ENCODE assay signal across 31 cellular contexts in genomic region chr11:61720597-61720996, GRCh38. TPM values are rescaled to one million over a fixed set of nuclear protein-coding genes. Genes with fewer than 3 reads are reported as not detected.
"Had no signal": no experiment of that assay in that cellular context is flagged by ENCODE, and none has a peak within 500 bp of the region (broad histone marks: within the 10 kb centered on the region; RNA-seq: fewer than 3 reads in every experiment).

No MANE protein-coding gene starts in this region.

- H3K9ac ChIP-seq: parathyroid adenoma had no signal

- H3K9me3 ChIP-seq: ovary, psoas muscle, right lobe of liver, sigmoid colon, suprapubic skin, testis, tibial artery, transverse colon, upper lobe of right lung, uterus had no signal

- H3K4me3 Mint-ChIP-seq: naive thymus-derived CD4-positive, alpha-beta T cell; natural killer cell; stimulated activated memory B cell treated with anti-CD40 and anti-IgM and Interleukin-4, amounts not matched to agents 10 μg/mL and 1 μg/mL and 100 μg/mL, for 72 hours; stimulated activated naive CD8-positive, alpha-beta T cell treated with anti-CD3 and anti-CD28 coated beads, Interleukin-15, amount 100 ng/mL, for 72 hours; type B pancreatic cell had no signal

- H3K27me3 Mint-ChIP-seq: progenitor cell of endocrine pancreas; stimulated activated naive CD8-positive, alpha-beta T cell treated with anti-CD3 and anti-CD28 coated beads, Interleukin-15, amount 100 ng/mL, for 72 hours; type B pancreatic cell had no signal

- H3K36me3 Mint-ChIP-seq: naive thymus-derived CD4-positive, alpha-beta T cell; natural killer cell; stimulated activated memory B cell treated with anti-CD40 and anti-IgM and Interleukin-4, amounts not matched to agents 10 μg/mL and 1 μg/mL and 100 μg/mL, for 72 hours; type B pancreatic cell had no signal

- H3K4me3 ChIP-seq: ovary, psoas muscle, right lobe of liver, sigmoid colon, suprapubic skin, testis, tibial artery, transverse colon, upper lobe of right lung, uterus had no signal

- FAIRE-seq: small intestine had no signal

- H3K36me3 ChIP-seq: ovary, right lobe of liver, suprapubic skin, transverse colon, upper lobe of right lung, uterus had no signal

- H3K27me3 ChIP-seq: ovary, right lobe of liver, sigmoid colon, suprapubic skin, testis, transverse colon, upper lobe of right lung, uterus had no signal

- ATAC-seq: naive thymus-derived CD4-positive, alpha-beta T cell; natural killer cell; psoas muscle; right cardiac atrium; right lobe of liver; stimulated activated memory B cell treated with anti-CD40 and anti-IgM and Interleukin-4, amounts not matched to agents 10 μg/mL and 1 μg/mL and 100 μg/mL, for 72 hours; stimulated activated naive CD8-positive, alpha-beta T cell treated with anti-CD3 and anti-CD28 coated beads, Interleukin-15, amount 100 ng/mL, for 72 hours; stimulated activated naive CD8-positive, alpha-beta T cell treated with anti-CD3 and anti-CD28 coated beads, Interleukin-15, Interleukin-2, amounts not matched to agents 100 U/mL and 50 U/mL, for 24 hours; upper lobe of right lung had no signal

- H3K9me3 Mint-ChIP-seq: natural killer cell; nephron; stimulated activated memory B cell treated with anti-CD40 and anti-IgM and Interleukin-4, amounts not matched to agents 10 μg/mL and 1 μg/mL and 100 μg/mL, for 72 hours; stimulated activated naive CD8-positive, alpha-beta T cell treated with anti-CD3 and anti-CD28 coated beads, Interleukin-15, amount 100 ng/mL, for 72 hours; type B pancreatic cell had no signal

- H3K27ac ChIP-seq: ovary, parathyroid adenoma, psoas muscle, right lobe of liver, sigmoid colon, suprapubic skin, testis, tibial artery, transverse colon, upper lobe of right lung, uterus had no signal

- DNase-seq: naive thymus-derived CD4-positive, alpha-beta T cell; natural killer cell; occipital lobe; ovary; posterior cingulate gyrus; psoas muscle; right cardiac atrium; right lobe of liver; sigmoid colon; small intestine; stimulated activated CD4-positive, alpha-beta T cell treated with anti-CD3 and anti-CD28 coated beads, Interleukin-15, amount 100 ng/mL, for 24 hours; stimulated activated CD4-positive, alpha-beta T cell treated with anti-CD3 and anti-CD28 coated beads, Interleukin-2, amount 100 ng/mL, for 24 hours; stimulated activated CD4-positive, alpha-beta T cell treated with anti-CD3 and anti-CD28 coated beads, Interleukin-4, amount 100 ng/mL, for 1 hour; stimulated activated CD4-positive, alpha-beta T cell treated with anti-CD3 and anti-CD28 coated beads, Interleukin-4, amount 100 ng/mL, for 4 hours; stimulated activated CD8-positive, alpha-beta memory T cell treated with anti-CD3 and anti-CD28 coated beads, Interleukin-4, amount 100 ng/mL, for 48 hours; stimulated activated naive CD4-positive, alpha-beta T cell; stimulated activated naive CD8-positive, alpha-beta T cell treated with anti-CD3 and anti-CD28 coated beads, Interleukin-15, amount 100 ng/mL, for 72 hours; stimulated activated naive CD8-positive, alpha-beta T cell treated with anti-CD3 and anti-CD28 coated beads, Interleukin-15, Interleukin-2, amounts not matched to agents 100 U/mL and 50 U/mL, for 24 hours; substantia nigra; testis; tibial artery; transverse colon; upper lobe of right lung; uterus had no signal

- H3K27ac Mint-ChIP-seq: naive thymus-derived CD4-positive, alpha-beta T cell; natural killer cell; nephron; progenitor cell of endocrine pancreas; stimulated activated memory B cell treated with anti-CD40 and anti-IgM and Interleukin-4, amounts not matched to agents 10 μg/mL and 1 μg/mL and 100 μg/mL, for 72 hours; type B pancreatic cell had no signal

- H3K4me1 ChIP-seq: parathyroid adenoma, psoas muscle, right lobe of liver had no signal

- H3K4me1 Mint-ChIP-seq: stimulated activated memory B cell treated with anti-CD40 and anti-IgM and Interleukin-4, amounts not matched to agents 10 μg/mL and 1 μg/mL and 100 μg/mL, for 72 hours; stimulated activated naive CD8-positive, alpha-beta T cell treated with anti-CD3 and anti-CD28 coated beads, Interleukin-15, amount 100 ng/mL, for 72 hours had no signal

- H2AFZ ChIP-seq: parathyroid adenoma had no signal

RNA-seq across cellular contexts. Expression of gene MYRF, which starts 31.8 kb away (rescaled TPM):
- total RNA-seq: skeletal muscle tissue had no signal
